12 cellular contexts compared by ENCODE assay signal in genomic region chr2:54015809-54016703, GRCh38. TPM values are rescaled to one million over a fixed set of nuclear protein-coding genes. Genes with fewer than 3 reads are reported as not detected.
A peak's percentile ranks its signal among the peaks of the same experiment; 100 is the strongest.
DNase-seq lines count a peak whose midpoint lies in the region; ATAC-seq and TF ChIP-seq lines count a peak whose summit lies in the region.
"Had no signal": no experiment of that assay in that cellular context is flagged by ENCODE, and none has a peak within 500 bp of the region (broad histone marks: within the 10 kb centered on the region; RNA-seq: fewer than 3 reads in every experiment).

No MANE protein-coding gene starts in this region.

- H3K4me2 ChIP-seq in osteoblast (ENCODE audit: insufficient read depth, low read length): peak overlapping the region; percentile 23

- H2AFZ ChIP-seq in osteoblast (ENCODE audit: low read length): no peak overlapping the region

- POLR2A ChIA-PET in CD4-positive, alpha-beta memory T cell (lab: Charles Lee; ENCODE audit: partially characterized antibody): interaction anchor here (0.7 kb wide), 1 partner anchor 10 kb away, joined by 3 read pairs; no protein-coding TSS in a partner anchor

- H3K4me1 ChIP-seq in CD4-positive, alpha-beta memory T cell (ENCODE audit: insufficient read depth, low read length): peaks cover 25% of the 10 kb centered on the region
- H3K4me1 ChIP-seq in osteoblast (ENCODE audit: insufficient read depth, low read length): peaks cover 12% of the 10 kb centered on the region

- TF ChIP-seq CTCF in osteoblast (IDR thresholded peaks at IDR 0.05; ENCODE audit: extremely low read depth, low read depth, low read length): no peak

- no peak for DNase-seq in CD4-positive, alpha-beta memory T cell
- DNase-seq in LHCN-M2 (ENCODE audit: low read depth): peak; percentile 51
- peak; percentile 77 for DNase-seq in fibroblast of gingiva (ENCODE audit: low read depth)
- DNase-seq in osteoblast (ENCODE audit: insufficient read length, low spot score, missing footprints): peak; percentile 75
- DNase-seq in effector memory CD8-positive, alpha-beta T cell: no peak
- DNase-seq in activated T-cell treated with anti-CD3 and anti-CD28 coated beads, Interleukin-2, amount 50 U/mL, for 72 hours: no peak
- DNase-seq in activated gamma-delta T cell treated with Interleukin-2 at 50 U/mL for 16 hours: no peak
- DNase-seq: cortex of kidney; GDM1; NCI-H748 treated with DMSO at 0.1 percent for 48 hours; stimulated activated CD4-positive, alpha-beta T cell treated with anti-CD3 and anti-CD28 coated beads, Interleukin-4, amount 100 ng/mL, for 1 hour had no signal

- no peaks in the 10 kb centered on the region for H3K27me3 ChIP-seq in CD4-positive, alpha-beta memory T cell (ENCODE audit: insufficient read depth, low read length)
- no peaks in the 10 kb centered on the region for H3K27me3 ChIP-seq in osteoblast (ENCODE audit: insufficient read depth, low read length)

- peak overlapping the region in 6 of 7 donors; percentile 4 to 87 (median 54) for H3K27ac Mint-ChIP-seq in CD4-positive, alpha-beta memory T cell
- H3K27ac Mint-ChIP-seq in effector memory CD8-positive, alpha-beta T cell: no peak overlapping the region
- H3K27ac Mint-ChIP-seq in activated T-cell treated with anti-CD3 and anti-CD28 coated beads, Interleukin-2, amount 50 U/mL, for 72 hours: no peak overlapping the region

- intact Hi-C loops in CD4-positive, alpha-beta memory T cell (cut with micrococcal nuclease): no loop called here

- no peaks in the 10 kb centered on the region for H4K20me1 ChIP-seq in osteoblast (ENCODE audit: insufficient read depth, low read length)

- ATAC-seq in effector memory CD8-positive, alpha-beta T cell (replicated peaks): no peak
- no peak for ATAC-seq in activated T-cell treated with anti-CD3 and anti-CD28 coated beads, Interleukin-2, amount 50 U/mL, for 72 hours (replicated peaks in 1 of 2)
- ATAC-seq in GM18517 (IDR thresholded peaks at IDR 0.05; ENCODE audit: unreplicated experiment): no peak

- H3K36me3 Mint-ChIP-seq in CD4-positive, alpha-beta memory T cell: peaks cover 9 to 17% of the 10 kb centered on the region in 2 donors
- H3K36me3 Mint-ChIP-seq in effector memory CD8-positive, alpha-beta T cell (ENCODE audit: insufficient read depth): no peaks in the 10 kb centered on the region
- H3K36me3 Mint-ChIP-seq in activated T-cell treated with anti-CD3 and anti-CD28 coated beads, Interleukin-2, amount 50 U/mL, for 72 hours (ENCODE audit: insufficient read depth in 2 of 2): peaks cover 3 to 5% of the 10 kb centered on the region in 2 donors

- no peaks in the 10 kb centered on the region for H3K9me3 ChIP-seq in CD4-positive, alpha-beta memory T cell (ENCODE audit: control insufficient read depth in 1 of 2, low read length in 2 of 2)
- H3K9me3 ChIP-seq in osteoblast (ENCODE audit: low read depth, low read length): peaks cover 2% of the 10 kb centered on the region

- H3K4me1 Mint-ChIP-seq in CD4-positive, alpha-beta memory T cell: peaks cover 22 to 39% (median 29%) of the 10 kb centered on the region in 4 donors
- H3K4me1 Mint-ChIP-seq in effector memory CD8-positive, alpha-beta T cell (ENCODE audit: low read depth in 2 of 2): peaks cover 16 to 20% of the 10 kb centered on the region in 2 donors
- H3K4me1 Mint-ChIP-seq in activated T-cell treated with anti-CD3 and anti-CD28 coated beads, Interleukin-2, amount 50 U/mL, for 72 hours (ENCODE audit: low read depth): peaks cover 26% of the 10 kb centered on the region

- peak overlapping the region in 1 of 8 donors; percentile 55 for H3K4me3 Mint-ChIP-seq in CD4-positive, alpha-beta memory T cell
- no peak overlapping the region for H3K4me3 Mint-ChIP-seq in effector memory CD8-positive, alpha-beta T cell
- no peak overlapping the region for H3K4me3 Mint-ChIP-seq in activated T-cell treated with anti-CD3 and anti-CD28 coated beads, Interleukin-2, amount 50 U/mL, for 72 hours

- no peaks in the 10 kb centered on the region for H3K27me3 Mint-ChIP-seq in CD4-positive, alpha-beta memory T cell
- H3K27me3 Mint-ChIP-seq in effector memory CD8-positive, alpha-beta T cell: no peaks in the 10 kb centered on the region
- H3K27me3 Mint-ChIP-seq in activated T-cell treated with anti-CD3 and anti-CD28 coated beads, Interleukin-2, amount 50 U/mL, for 72 hours (ENCODE audit: low read depth): no peaks in the 10 kb centered on the region

- no peak overlapping the region for H3K4me3 ChIP-seq in CD4-positive, alpha-beta memory T cell (ENCODE audit: low read length in 2 of 2)
- no peak overlapping the region for H3K4me3 ChIP-seq in osteoblast (ENCODE audit: insufficient read depth, low read length)

- no peak overlapping the region for H3K27ac ChIP-seq in CD4-positive, alpha-beta memory T cell (ENCODE audit: low read depth, low read length)
- H3K27ac ChIP-seq in osteoblast (ENCODE audit: low read depth, low read length): peak overlapping the region; percentile 76

- H3K79me2 ChIP-seq in osteoblast (ENCODE audit: insufficient read depth, low read length): no peaks in the 10 kb centered on the region

- CTCF ChIA-PET in CD4-positive, alpha-beta memory T cell (lab: Charles Lee; ENCODE audit: partially characterized antibody): no interaction called here

- no peaks in the 10 kb centered on the region for H3K36me3 ChIP-seq in CD4-positive, alpha-beta memory T cell (ENCODE audit: insufficient read depth, low read length)
- H3K36me3 ChIP-seq in osteoblast (ENCODE audit: insufficient read depth, low read length): no peaks in the 10 kb centered on the region

- peaks cover 2 to 13% (median 6%) of the 10 kb centered on the region in 8 donors for H3K9me3 Mint-ChIP-seq in CD4-positive, alpha-beta memory T cell
- H3K9me3 Mint-ChIP-seq in effector memory CD8-positive, alpha-beta T cell: peaks cover 3 to 5% of the 10 kb centered on the region in 2 donors
- peaks cover 2 to 3% of the 10 kb centered on the region in 2 donors for H3K9me3 Mint-ChIP-seq in activated T-cell treated with anti-CD3 and anti-CD28 coated beads, Interleukin-2, amount 50 U/mL, for 72 hours

RNA-seq across cellular contexts. Expression of gene PSME4, which starts 45.3 kb away (rescaled TPM):
- 10 to 100 TPM; 41.7 to 49.9 TPM for total RNA-seq in CD4-positive, alpha-beta memory T cell
- polyA plus RNA-seq in CD4-positive, alpha-beta memory T cell: 1 to 10 TPM; 2.3 to 8.3 TPM
- 27.8 and 33.5 TPM in 2 replicates for total RNA-seq in LHCN-M2 (2014; rRNA removed)
- 21.4 TPM for polyA plus RNA-seq in LHCN-M2 (2012)
- 58.0 and 61.9 TPM in 2 replicates for total RNA-seq in osteoblast
- 10 to 100 TPM; 36.9 to 39.5 TPM for total RNA-seq in activated T-cell treated with anti-CD3 and anti-CD28 coated beads, Interleukin-2, amount 50 U/mL, for 72 hours

Comparison
In these comparisons a context has a peak if more than half of its experiments do, and no peak if none do; other contexts are left out.
1. DNase-seq: peak in LHCN-M2 (single experiment), fibroblast of gingiva (single experiment) and osteoblast (single experiment); none in CD4-positive, alpha-beta memory T cell (0 of 5), effector memory CD8-positive, alpha-beta T cell (0 of 3), activated T-cell treated with anti-CD3 and anti-CD28 coated beads, Interleukin-2, amount 50 U/mL, for 72 hours (0 of 2) and activated gamma-delta T cell treated with Interleukin-2 at 50 U/mL for 16 hours (single experiment).
2. H3K27ac Mint-ChIP-seq: peak in CD4-positive, alpha-beta memory T cell (6 of 7); none in effector memory CD8-positive, alpha-beta T cell (0 of 2) and activated T-cell treated with anti-CD3 and anti-CD28 coated beads, Interleukin-2, amount 50 U/mL, for 72 hours (single experiment).